ENCODE assay signal across 22 cellular contexts in the genomic region with DNA sequence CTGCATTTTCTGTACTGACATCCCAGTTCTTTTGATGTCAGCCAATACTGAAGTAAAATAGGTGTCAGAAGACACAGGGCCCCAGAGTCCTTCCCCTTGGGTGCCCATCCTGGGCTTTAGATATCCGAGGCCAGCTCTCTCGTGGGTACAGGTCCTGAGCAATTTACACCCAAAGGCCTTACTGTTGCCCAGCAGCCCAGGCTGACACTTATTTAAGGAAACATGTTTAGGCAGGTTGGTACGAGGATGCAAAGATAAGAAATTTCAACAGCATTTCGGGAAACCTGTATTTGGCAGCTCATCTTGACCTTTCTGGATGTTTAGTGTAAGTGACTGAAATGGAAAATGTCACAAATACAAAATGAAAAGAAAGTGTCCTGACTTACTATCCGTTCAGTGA. TPM values are rescaled to one million over a fixed set of nuclear protein-coding genes. Genes with fewer than 3 reads are reported as not detected.
DNase-seq lines count a peak whose midpoint lies in the region; ATAC-seq, FAIRE-seq and TF ChIP-seq lines count a peak whose summit lies in the region.
"Had no signal": no experiment of that assay in that cellular context is flagged by ENCODE, and none has a peak within 500 bp of the region (broad histone marks: within the 10 kb centered on the region; RNA-seq: fewer than 3 reads in every experiment).

No MANE protein-coding gene starts in this region.

- TF ChIP-seq CTCF in cardiac muscle cell (IDR thresholded peaks at IDR 0.05; ENCODE audit: low read depth, low read length) (no peak), keratinocyte (optimal IDR thresholded peaks at IDR 0.05 in 1 of 3, IDR thresholded peaks at IDR 0.05 in 1 of 3, conservative IDR thresholded peaks at IDR 0.05 in 1 of 3; ENCODE audit: extremely low read depth in 1 of 3, insufficient read depth in 2 of 3, low read length in 3 of 3) (no peak)

- dilution Hi-C loops in keratinocyte (cut with MboI; ENCODE audit: extremely low pct_ligation_motif_present, low sequenced_read_pairs): no loop called here

- H3K9me1 ChIP-seq in keratinocyte (ENCODE audit: control insufficient read depth, extremely low read depth, insufficient read depth, low read length): peaks cover 4% of the 10 kb centered on the region

- peaks cover 65% of the 10 kb centered on the region for H3K4me1 ChIP-seq in cardiac muscle cell (ENCODE audit: low read depth)
- peaks cover 59% of the 10 kb centered on the region for H3K4me1 ChIP-seq in keratinocyte (ENCODE audit: control insufficient read depth, extremely low read depth, insufficient read depth, low read length)

- no peak overlapping the region for H2AFZ ChIP-seq in keratinocyte (ENCODE audit: control insufficient read depth, low read length)
- H2AFZ ChIP-seq: GM23338 had no signal

- no peaks in the 10 kb centered on the region for H4K20me1 ChIP-seq in keratinocyte (ENCODE audit: control insufficient read depth, extremely low read depth, insufficient read depth, low read length)
- H4K20me1 ChIP-seq: BLaER1 had no signal

- H3K9ac ChIP-seq in keratinocyte (ENCODE audit: control insufficient read depth, extremely low read depth, insufficient read depth, low read length): no peak overlapping the region
- H3K9ac ChIP-seq: BLaER1 had no signal

- H3K4me3 ChIP-seq in cardiac muscle cell (no peak overlapping the region), keratinocyte (ENCODE audit: control insufficient read depth in 2 of 3, extremely low read depth in 1 of 3, insufficient read depth in 2 of 3, low read depth in 1 of 3, low read length in 3 of 3) (no peak overlapping the region)
- H3K4me3 ChIP-seq: BLaER1, GM12878, GM23338, K562 had no signal

- no peak for FAIRE-seq in keratinocyte (lab: Jason Lieb, UNC)
- FAIRE-seq: A204.1, D721Med, GM12878, K562 had no signal

- H3K27me3 ChIP-seq in cardiac muscle cell (no peaks in the 10 kb centered on the region), keratinocyte (ENCODE audit: control insufficient read depth, extremely low read depth, insufficient read depth, low read length) (no peaks in the 10 kb centered on the region)
- H3K27me3 ChIP-seq: BLaER1 had no signal

- peak overlapping the region; percentile 36 for H3K4me2 ChIP-seq in keratinocyte (ENCODE audit: control insufficient read depth, extremely low read depth, insufficient read depth, low read depth, low read length)
- H3K4me2 ChIP-seq: BLaER1, GM23338 had no signal

- intact Hi-C loops in left cardiac atrium (cut with DNase I): no loop called here

- no peak for ATAC-seq in left cardiac atrium
- ATAC-seq in HG03039 (IDR thresholded peaks at IDR 0.05; ENCODE audit: unreplicated experiment): no peak
- ATAC-seq in GM21367 (IDR thresholded peaks at IDR 0.05; ENCODE audit: unreplicated experiment): no peak
- ATAC-seq: CD8-positive, alpha-beta T cell; GM12878; GM23338; HCT116; K562 had no signal

- no peaks in the 10 kb centered on the region for H3K9me3 ChIP-seq in cardiac muscle cell (ENCODE audit: low read depth)
- H3K9me3 ChIP-seq in keratinocyte (ENCODE audit: control insufficient read depth, low read depth, low read length): no peaks in the 10 kb centered on the region
- H3K9me3 ChIP-seq: BLaER1 had no signal

- H3K27ac ChIP-seq in cardiac muscle cell (peak overlapping the region; percentile 98), epithelial cell of prostate (peak overlapping the region; percentile 12), keratinocyte (ENCODE audit: control insufficient read depth, insufficient read depth, low read length) (no peak overlapping the region)
- H3K27ac ChIP-seq: BLaER1 had no signal

- DNase-seq in cardiac muscle cell (ENCODE audit: low read depth in 1 of 2, low spot score in 1 of 2): no peak
- no peak for DNase-seq in left cardiac atrium
- DNase-seq in epithelial cell of prostate (ENCODE audit: low read depth, low spot score): no peak
- DNase-seq in keratinocyte (ENCODE audit: low read depth, low spot score): no peak
- DNase-seq in HT-29 (ENCODE audit: low spot score): no peak
- DNase-seq in effector CD8-positive, alpha-beta T cell (lab: John Stamatoyannopoulos, UW): no peak
- DNase-seq: CD8-positive, alpha-beta T cell; DND-41; GDM1; NCI-H1436; NCI-H2029 treated with DMSO at 0.1 percent for 48 hours; NCI-H748 treated with DMSO at 0.1 percent for 48 hours; OCI-M1 had no signal

- H3K36me3 ChIP-seq in cardiac muscle cell (peaks cover 4% of the 10 kb centered on the region), keratinocyte (ENCODE audit: control insufficient read depth in 2 of 2, extremely low read depth in 1 of 2, insufficient read depth in 2 of 2, low read length in 2 of 2) (no peaks in the 10 kb centered on the region)
- H3K36me3 ChIP-seq: BLaER1 had no signal

- peaks cover 64% of the 10 kb centered on the region for H3K79me2 ChIP-seq in keratinocyte (ENCODE audit: control insufficient read depth, insufficient read depth, low read length)

RNA-seq across cellular contexts. Expression of a gene that starts 19.0 kb away (rescaled TPM):
- total RNA-seq in cardiac muscle cell (50.5 and 67.8 TPM in 2 replicates), left cardiac atrium (10 to 100 TPM; 31.0 to 46.9 TPM)
- polyA plus RNA-seq in cardiac muscle cell (52.5 and 58.0 TPM in 2 replicates), keratinocyte (0.80 to 3.1 TPM (median 1.5 TPM) in 3 replicates)
- 3.5 TPM for polyA plus RNA-seq in keratinocyte (2011; ENCODE audit: low read depth)
- polyA plus RNA-seq in keratinocyte (2011; cell fraction: cytosol; rRNA removed): 0.27 and 0.63 TPM in 2 replicates
- polyA plus RNA-seq in keratinocyte (2011; cell fraction: nucleus; rRNA removed): 3.5 and 3.6 TPM in 2 replicates
- polyA plus RNA-seq in keratinocyte (2012; ENCODE audit: low replicate concordance): 0.79 and 1.9 TPM in 2 replicates
- 5.1 to 7.7 TPM (median 7.5 TPM) in 3 replicates for polyA minus RNA-seq in keratinocyte
- not detected for polyA minus RNA-seq in keratinocyte (2011; cell fraction: cytosol; rRNA and poly(A)+ RNA removed)
- 7.0 and 22.3 TPM in 2 replicates for polyA minus RNA-seq in keratinocyte (2011; cell fraction: nucleus; rRNA and poly(A)+ RNA removed)
- not detected in 2 replicates for total RNA-seq in HT-29 (2014; rRNA removed; shearing (Covaris generic))
- total RNA-seq: CD8-positive, alpha-beta T cell; K562 had no signal
- polyA plus RNA-seq: K562 had no signal

Comparison
In these comparisons a context has a peak if more than half of its experiments do, and no peak if none do; other contexts are left out.
1. RNA of a gene that starts 19.0 kb away (total RNA-seq): 50.5 to 67.8 TPM in cardiac muscle cell and 31.0 to 46.9 TPM in left cardiac atrium; not detected in HT-29; every median in the first group is over 10 times any median in the second.